6 cellular contexts compared by ENCODE assay signal in genomic region chr16:55805104-55805503, GRCh38. TPM values are rescaled to one million over a fixed set of nuclear protein-coding genes. Genes with fewer than 3 reads are reported as not detected.
A peak's percentile ranks its signal among the peaks of the same experiment; 100 is the strongest.
DNase-seq lines count a peak whose midpoint lies in the region; ATAC-seq, FAIRE-seq and TF ChIP-seq lines count a peak whose summit lies in the region.
"Not testable (repeated sequence)": the region's sequence is repeated elsewhere in the genome, so short reads cannot be mapped to it uniquely, and the experiment has no call there.
"Had no signal": no experiment of that assay in that cellular context is flagged by ENCODE, and none has a peak within 500 bp of the region (broad histone marks: within the 10 kb centered on the region; RNA-seq: fewer than 3 reads in every experiment).

No MANE protein-coding gene starts in this region.

- not testable (repeated sequence) for BruUV-seq in HepG2 (replicated peaks; lab: Mats Ljungman, UMichigan)

- ATAC-seq in Right ventricle myocardium inferior (peak; percentile 82), heart left ventricle (peak in 3 of 4 donors; percentile 61 to 82 (median 65)), left cardiac atrium (peak; percentile 30 to 85), right cardiac atrium (peak; percentile 51 to 74)
- ATAC-seq in HepG2, result not testable (repeated sequence)

- H4K20me1 ChIP-seq in HepG2 (ENCODE audit: insufficient read depth, low read length), result not testable (repeated sequence)

- H3K27me3 ChIP-seq in heart left ventricle; right cardiac atrium (ENCODE audit: control insufficient read depth, insufficient read depth); HepG2 (ENCODE audit: control insufficient read depth in 1 of 2, insufficient read depth in 2 of 2, low read length in 2 of 2): not testable (repeated sequence)

- DNase-seq in Right ventricle myocardium inferior (ENCODE audit: missing footprints); heart left ventricle; left cardiac atrium; right cardiac atrium; HepG2 (ENCODE audit: low spot score): not testable (repeated sequence)

- not testable (repeated sequence) for H3K4me2 ChIP-seq in HepG2 (ENCODE audit: low read depth, low read length)

- not testable (repeated sequence) for TF ChIP-seq CTCF in heart left ventricle (IDR thresholded peaks at IDR 0.05); HepG2 (CRISPR knock-in tag; IDR thresholded peaks at IDR 0.05)

- CTCF ChIA-PET in HepG2 (lab: Yijun Ruan, JAX; ENCODE audit: low intra/inter-chr PET ratio, low total read pairs), result not testable (repeated sequence)

- not testable (repeated sequence) for H3K4me1 ChIP-seq in heart left ventricle; right cardiac atrium (ENCODE audit: control insufficient read depth, insufficient read depth, low read length); HepG2 (ENCODE audit: insufficient read depth, low read length)

- H3K79me2 ChIP-seq in HepG2 (ENCODE audit: insufficient read depth, low read length), result not testable (repeated sequence)

- intact Hi-C loops in Right ventricle myocardium inferior (cut with DNase I); heart left ventricle (cut with DNase I); left cardiac atrium (cut with DNase I); right cardiac atrium (cut with DNase I); HepG2 (cut with micrococcal nuclease; ENCODE audit: unreplicated experiment): not testable (repeated sequence)

- not testable (repeated sequence) for TF ChIP-seq RAD21 in HepG2 (CRISPR knock-in tag; IDR thresholded peaks at IDR 0.05)

- not testable (repeated sequence) for TF ChIP-seq EP300 in HepG2 (IDR thresholded peaks at IDR 0.05; ENCODE audit: low read depth in 2 of 2, low read length in 2 of 2); HepG2 (CRISPR knock-in tag; IDR thresholded peaks at IDR 0.05; ENCODE audit: borderline replicate concordance)

- not testable (repeated sequence) for H3K4me3 ChIP-seq in heart left ventricle; right cardiac atrium (ENCODE audit: low read length); HepG2 (replicated peaks in 1 of 3; ENCODE audit: insufficient read depth in 1 of 3, low read depth in 2 of 3, low read length in 3 of 3)

- H3K27ac ChIP-seq in heart left ventricle; right cardiac atrium (ENCODE audit: low read length); HepG2 (ENCODE audit: extremely low read length, insufficient read depth, low read length): not testable (repeated sequence)

- not testable (repeated sequence) for H3K36me3 ChIP-seq in heart left ventricle; HepG2 (replicated peaks in 1 of 2; ENCODE audit: control insufficient read depth in 1 of 2, insufficient read depth in 2 of 2, low read length in 2 of 2)

- not testable (repeated sequence) for TF ChIP-seq POLR2A in heart left ventricle (IDR thresholded peaks at IDR 0.05); HepG2 (IDR thresholded peaks at IDR 0.05; ENCODE audit: insufficient read depth in 1 of 2, low read depth in 2 of 2, low read length in 2 of 2)

- in situ Hi-C loops in HepG2 (cut with HindIII; ENCODE audit: extremely low pct_ligation_motif_present, low pct_unique_long_range_greater_than_20kb), result not testable (repeated sequence)

- WGBS in heart left ventricle, 4 donors, result no CpG with 5 or more reads among the region's 6 CpGs
- WGBS in right cardiac atrium, result no CpG with 5 or more reads among the region's 6 CpGs
- no CpG with 5 or more reads among the region's 6 CpGs for WGBS in HepG2 (ENCODE audit: low lambda C conversion rate)

- peak; percentile 28 for FAIRE-seq in HepG2 (lab: Jason Lieb, UNC)

- H3K9ac ChIP-seq in HepG2 (ENCODE audit: insufficient read depth, low read depth, low read length), result not testable (repeated sequence)

- H3K9me3 ChIP-seq in heart left ventricle; right cardiac atrium (ENCODE audit: control insufficient read depth, low read length); HepG2 (ENCODE audit: low read length): not testable (repeated sequence)

- POLR2A ChIA-PET in HepG2 (lab: Yijun Ruan, JAX), result not testable (repeated sequence)

- not testable (repeated sequence) for H2AFZ ChIP-seq in HepG2 (ENCODE audit: low read length)

RNA-seq across cellular contexts. Expression of gene CES1, which starts 27.8 kb away (rescaled TPM):
- total RNA-seq in Right ventricle myocardium inferior (52.2 TPM), heart left ventricle (10 to 100 TPM in 6 of 9 donors, 1 to 10 TPM in 3; 7.3 to 31.3 (median 20.6) TPM), left cardiac atrium (100 to 1,000 TPM in 1 of 2 donors, 10 to 100 TPM in 1; 58.2 to 122 TPM), right cardiac atrium (10 to 100 TPM; 17.4 to 81.4 (median 60.6) TPM), HepG2 (2016; rRNA removed; fragmentation: Illumina TruSeq; extraction: Trizol) (82.8 and 198 TPM in 2 replicates)
- polyA plus RNA-seq in heart left ventricle (10 to 100 TPM in 1 of 2 donors, 1 to 10 TPM in 1; 4.0 to 21.8 TPM), right cardiac atrium (59.6 TPM), HepG2 (2011; rRNA removed) (136 and 243 TPM in 2 replicates)
- total RNA-seq in HepG2 (2016; cell fraction: cytosol; rRNA removed; fragmentation: Illumina TruSeq; extraction: Trizol; ENCODE audit: low read depth), result 21.6 and 25.6 TPM in 2 replicates
- total RNA-seq in HepG2 (2016; cell fraction: insoluble cytoplasmic fraction; rRNA removed; fragmentation: Illumina TruSeq; extraction: Trizol), result 82.8 and 198 TPM in 2 replicates
- 30.5 and 36.0 TPM in 2 replicates for total RNA-seq in HepG2 (2016; cell fraction: membrane; rRNA removed; fragmentation: Illumina TruSeq; extraction: Trizol)
- total RNA-seq in HepG2 (2016; cell fraction: nucleus; rRNA removed; fragmentation: Illumina TruSeq; extraction: Trizol), result 161 and 194 TPM in 2 replicates
- polyA plus RNA-seq in HepG2 (2011; cell fraction: cytosol; rRNA removed), result 113 and 203 TPM in 2 replicates
- 105 and 175 TPM in 2 replicates for polyA plus RNA-seq in HepG2 (2011; cell fraction: nucleus; rRNA removed)
- polyA plus RNA-seq in HepG2 (2012), result 295 and 362 TPM in 2 replicates
- 37.4 and 40.2 TPM in 2 replicates for polyA plus RNA-seq in HepG2 (2016; cell fraction: cytosol; fragmentation: Illumina TruSeq; extraction: Trizol; ENCODE audit: low read depth)
- polyA plus RNA-seq in HepG2 (2016; cell fraction: insoluble cytoplasmic fraction; fragmentation: Illumina TruSeq; extraction: Trizol; ENCODE audit: low read depth), result 108 and 118 TPM in 2 replicates
- polyA plus RNA-seq in HepG2 (2016; cell fraction: membrane; fragmentation: Illumina TruSeq; extraction: Trizol; ENCODE audit: low read depth), result 40.5 and 44.8 TPM in 2 replicates
- 349 and 393 TPM in 2 replicates for polyA plus RNA-seq in HepG2 (2016; cell fraction: nucleus; fragmentation: Illumina TruSeq; extraction: Trizol; ENCODE audit: insufficient read depth, low read depth)
- 16.1 and 76.9 TPM in 2 replicates for polyA minus RNA-seq in HepG2 (2011; rRNA and poly(A)+ RNA removed; ENCODE audit: low replicate concordance)
- 35.3 and 69.1 TPM in 2 replicates for polyA minus RNA-seq in HepG2 (2011; cell fraction: cytosol; rRNA and poly(A)+ RNA removed)
- polyA minus RNA-seq in HepG2 (2011; cell fraction: nucleus; rRNA and poly(A)+ RNA removed), result 31.8 and 60.5 TPM in 2 replicates
- total RNA-seq: G401 had no signal
